Comparison of ENCODE assay signal across 11 cellular contexts in the genomic region with DNA sequence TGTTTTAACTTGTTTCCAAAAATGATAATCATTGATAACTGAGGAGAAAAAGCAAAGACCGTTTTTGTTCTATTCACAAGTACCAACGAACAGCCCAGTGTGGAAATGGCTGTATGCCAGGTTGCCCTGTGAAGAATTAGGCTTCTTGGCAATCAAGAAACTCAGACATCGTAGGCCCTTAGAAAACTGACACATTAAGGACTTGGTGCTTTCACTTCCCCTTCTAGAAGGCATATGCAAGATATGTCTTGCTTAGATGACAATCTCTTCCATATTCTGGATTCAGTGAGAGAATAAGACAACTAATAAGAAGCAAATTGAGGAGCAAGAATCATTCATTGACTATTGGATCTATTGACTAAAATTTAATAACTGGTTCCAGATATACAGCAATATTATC. TPM values are rescaled to one million over a fixed set of nuclear protein-coding genes. Genes with fewer than 3 reads are reported as not detected.
DNase-seq lines count a peak whose midpoint lies in the region; ATAC-seq, FAIRE-seq and TF ChIP-seq lines count a peak whose summit lies in the region.
"Had no signal": no experiment of that assay in that cellular context is flagged by ENCODE, and none has a peak within 500 bp of the region (broad histone marks: within the 10 kb centered on the region; RNA-seq: fewer than 3 reads in every experiment).

No MANE protein-coding gene starts in this region.

- H3K14ac ChIP-seq in H9 (ENCODE audit: insufficient read depth, low read length), result no peak overlapping the region

- no peak overlapping the region for H2BK120ac ChIP-seq in H9 (ENCODE audit: low read depth, low read length, poor library complexity, severe bottlenecking)

- H3K27ac Mint-ChIP-seq in activated CD4-positive, alpha-beta memory T cell treated with anti-CD3 and anti-CD28 coated beads, Interleukin-2, amount 10 ng/mL, durations not matched to agents 7 days and 5 days, result no peak overlapping the region
- H3K27ac Mint-ChIP-seq in H9, result no peak overlapping the region
- H3K27ac Mint-ChIP-seq: activated naive CD4-positive, alpha-beta T cell treated with anti-CD3 and anti-CD28 coated beads, Interleukin-2, amount 50 U/mL, for 24 hours had no signal

- H3K56ac ChIP-seq in H9 (ENCODE audit: insufficient read length, low read depth, low read length), result no peak overlapping the region

- no peak overlapping the region for H3T11ph ChIP-seq in H9 (ENCODE audit: low read length)

- no peak for TF ChIP-seq CTCF in H9 (conservative IDR thresholded peaks at IDR 0.05)

- H2AFZ ChIP-seq in H9 (ENCODE audit: low read length), result no peak overlapping the region

- DNase-seq in inferior parietal cortex (ENCODE audit: extremely low spot score) (peak; percentile 36), cardiac septum (ENCODE audit: low spot score) (no peak), frontal cortex (ENCODE audit: low spot score in 2 of 2) (no peak), H9 (no peak)
- DNase-seq in activated CD4-positive, alpha-beta memory T cell treated with anti-CD3 and anti-CD28 coated beads, Interleukin-2, amount 10 ng/mL, durations not matched to agents 7 days and 5 days, result no peak
- DNase-seq: mesenchymal stem cell, SHP77 had no signal

- H3K4me1 ChIP-seq in H9 (ENCODE audit: insufficient read depth, low read length), result no peaks in the 10 kb centered on the region

- H3K4me1 Mint-ChIP-seq in activated CD4-positive, alpha-beta memory T cell treated with anti-CD3 and anti-CD28 coated beads, Interleukin-2, amount 10 ng/mL, durations not matched to agents 7 days and 5 days, result no peaks in the 10 kb centered on the region
- no peaks in the 10 kb centered on the region for H3K4me1 Mint-ChIP-seq in H9

- no peak overlapping the region for H4K5ac ChIP-seq in H9 (ENCODE audit: insufficient read length, low read depth, low read length)

- H2BK15ac ChIP-seq in H9 (ENCODE audit: low read depth, low read length), result no peak overlapping the region

- H4K8ac ChIP-seq in H9 (replicated peaks; ENCODE audit: insufficient read length, low read depth, low read length), result no peak overlapping the region

- H2BK20ac ChIP-seq in H9 (ENCODE audit: low read depth, low read length, poor library complexity, severe bottlenecking), result no peak overlapping the region

- ATAC-seq in GM18858 (IDR thresholded peaks at IDR 0.05; ENCODE audit: unreplicated experiment) (peak; percentile 95), HG02571 (IDR thresholded peaks at IDR 0.05; ENCODE audit: unreplicated experiment) (peak; percentile 92), HG03558 (IDR thresholded peaks at IDR 0.05; ENCODE audit: extremely low read depth, unreplicated experiment) (peak; percentile 83)

- intact Hi-C loops in cardiac septum (cut with DNase I), result no loop called here

- H4K91ac ChIP-seq in H9 (ENCODE audit: insufficient read length, low read depth, low read length), result no peak overlapping the region

- H3K36me3 Mint-ChIP-seq in activated CD4-positive, alpha-beta memory T cell treated with anti-CD3 and anti-CD28 coated beads, Interleukin-2, amount 10 ng/mL, durations not matched to agents 7 days and 5 days (ENCODE audit: low read depth), result peaks cover 5% of the 10 kb centered on the region
- H3K36me3 Mint-ChIP-seq in H9 (ENCODE audit: insufficient read depth in 1 of 3, low read depth in 3 of 3), result peaks cover 0 to 4% (median 0%) of the 10 kb centered on the region in 3 experiments; a peak in 2 of 7 replicates

- H2BK5ac ChIP-seq in H9 (ENCODE audit: insufficient read length, low read length), result no peak overlapping the region

- H3K27me3 Mint-ChIP-seq in activated CD4-positive, alpha-beta memory T cell treated with anti-CD3 and anti-CD28 coated beads, Interleukin-2, amount 10 ng/mL, durations not matched to agents 7 days and 5 days, result no peaks in the 10 kb centered on the region
- no peaks in the 10 kb centered on the region for H3K27me3 Mint-ChIP-seq in H9 (ENCODE audit: low read depth)
- H3K27me3 Mint-ChIP-seq: activated naive CD4-positive, alpha-beta T cell treated with anti-CD3 and anti-CD28 coated beads, Interleukin-2, amount 50 U/mL, for 24 hours had no signal

- no peak overlapping the region for H3K9ac ChIP-seq in H9 (ENCODE audit: extremely low read depth, insufficient read length, low read length)

- H4K20me1 ChIP-seq in H9 (ENCODE audit: control insufficient read depth, insufficient read depth, insufficient read length), result no peaks in the 10 kb centered on the region

- H3K9me3 ChIP-seq in H9 (ENCODE audit: control insufficient read depth, low read depth, low read length), result no peaks in the 10 kb centered on the region

- H2BK12ac ChIP-seq in H9 (ENCODE audit: insufficient read length, low read depth, low read length), result no peak overlapping the region

- no peak overlapping the region for H3K23ac ChIP-seq in H9 (ENCODE audit: insufficient read length, low read depth, low read length)

- no peak overlapping the region for H2AK5ac ChIP-seq in H9 (ENCODE audit: insufficient read length, low read length)

- H3K23me2 ChIP-seq in H9 (ENCODE audit: insufficient read length, low read depth, low read length, poor library complexity, severe bottlenecking), result no peaks in the 10 kb centered on the region

- WGBS in H9 (ENCODE audit: extremely low coverage, insufficient read length, low lambda C conversion rate), result no CpG with 5 or more reads among the region's 3 CpGs

- no peaks in the 10 kb centered on the region for H3K79me2 ChIP-seq in H9 (ENCODE audit: insufficient read depth, low read length)

- CTCF ChIA-PET in activated CD4-positive, alpha-beta memory T cell treated with anti-CD3 and anti-CD28 coated beads, Interleukin-2, amount 10 ng/mL, durations not matched to agents 7 days and 5 days (lab: Charles Lee), result no interaction called here

- H3K79me1 ChIP-seq in H9 (ENCODE audit: insufficient read depth, low read depth, low read length, poor library complexity, severe bottlenecking), result peaks cover 3% of the 10 kb centered on the region

- no peak overlapping the region for H3K4me2 ChIP-seq in H9 (ENCODE audit: insufficient read depth, insufficient read length, low read length)

- no peaks in the 10 kb centered on the region for H3K9me3 Mint-ChIP-seq in activated CD4-positive, alpha-beta memory T cell treated with anti-CD3 and anti-CD28 coated beads, Interleukin-2, amount 10 ng/mL, durations not matched to agents 7 days and 5 days
- no peaks in the 10 kb centered on the region for H3K9me3 Mint-ChIP-seq in H9
- H3K9me3 Mint-ChIP-seq: activated naive CD4-positive, alpha-beta T cell treated with anti-CD3 and anti-CD28 coated beads, Interleukin-2, amount 50 U/mL, for 24 hours had no signal

- H3K27ac ChIP-seq in H9 (ENCODE audit: insufficient read length, low read depth, low read length), result no peak overlapping the region

- no peak overlapping the region for H3K4ac ChIP-seq in H9 (ENCODE audit: low read depth, low read length)

- no peak overlapping the region for H3K18ac ChIP-seq in H9 (ENCODE audit: insufficient read length, low read depth, low read length)

- H3K4me3 Mint-ChIP-seq in activated CD4-positive, alpha-beta memory T cell treated with anti-CD3 and anti-CD28 coated beads, Interleukin-2, amount 10 ng/mL, durations not matched to agents 7 days and 5 days, result no peak overlapping the region
- H3K4me3 Mint-ChIP-seq in H9, result no peak overlapping the region
- H3K4me3 Mint-ChIP-seq: activated naive CD4-positive, alpha-beta T cell treated with anti-CD3 and anti-CD28 coated beads, Interleukin-2, amount 50 U/mL, for 24 hours had no signal

- H3K27me3 ChIP-seq in H9 (ENCODE audit: insufficient read depth, low read length), result no peaks in the 10 kb centered on the region

- POLR2A ChIA-PET in activated CD4-positive, alpha-beta memory T cell treated with anti-CD3 and anti-CD28 coated beads, Interleukin-2, amount 10 ng/mL, durations not matched to agents 7 days and 5 days (lab: Charles Lee), result no interaction called here

- no peak for FAIRE-seq in frontal cortex (lab: Jason Lieb, UNC)

RNA-seq across cellular contexts. Expression of a gene that starts 56.6 kb away (rescaled TPM):
- 10 to 100 TPM; 22.4 to 28.4 TPM for total RNA-seq in activated CD4-positive, alpha-beta memory T cell treated with anti-CD3 and anti-CD28 coated beads, Interleukin-2, amount 10 ng/mL, durations not matched to agents 7 days and 5 days
- total RNA-seq in cardiac septum (20.8 TPM), frontal cortex (29.3 TPM), H9 (2021) (25.3 and 26.1 TPM in 2 replicates)

RNA-seq across cellular contexts. Expression of a gene that starts 56.7 kb away (rescaled TPM):
- 10 to 100 TPM; 60.6 to 63.3 TPM for total RNA-seq in activated CD4-positive, alpha-beta memory T cell treated with anti-CD3 and anti-CD28 coated beads, Interleukin-2, amount 10 ng/mL, durations not matched to agents 7 days and 5 days
- total RNA-seq in cardiac septum (39.5 TPM), frontal cortex (133 TPM), H9 (2021) (112 TPM in 2 replicates)
